19 cellular contexts compared by ENCODE assay signal in genomic region chr1:213499444-213499843, GRCh38.
"Had no signal": no experiment of that assay in that cellular context is flagged by ENCODE, and none has a peak within 500 bp of the region (broad histone marks: within the 10 kb centered on the region; RNA-seq: fewer than 3 reads in every experiment).

No MANE protein-coding gene starts in this region.

- H3K27ac ChIP-seq: colonic mucosa, epithelial cell of prostate, foreskin keratinocyte, gastroesophageal sphincter, heart right ventricle, left lung, lower lobe of right lung had no signal

- H3K9me3 ChIP-seq: colonic mucosa, mucosa of descending colon had no signal

- H3K4me3 ChIP-seq: colonic mucosa, gastroesophageal sphincter, heart right ventricle, left lung, lower lobe of right lung, mucosa of descending colon had no signal

- H3K27me3 ChIP-seq: colonic mucosa, foreskin keratinocyte, gastroesophageal sphincter, heart right ventricle, left lung had no signal

- H3K4me1 ChIP-seq: colonic mucosa, foreskin keratinocyte, gastroesophageal sphincter, heart right ventricle, left lung, lower lobe of right lung had no signal

- ATAC-seq: effector memory CD8-positive, alpha-beta T cell; esophagus mucosa; foreskin keratinocyte; gastroesophageal sphincter; heart right ventricle; left cardiac atrium; left lung; left ventricle myocardium superior; lower lobe of right lung; mucosa of descending colon had no signal

- DNase-seq: colonic mucosa; cortex of kidney; effector CD8-positive, alpha-beta T cell; effector memory CD8-positive, alpha-beta T cell; endodermal cell; erythroblast; foreskin keratinocyte; heart right ventricle; hippocampal formation; left cardiac atrium; left ventricle myocardium superior; lower lobe of right lung; mesenchymal stem cell; mucosa of descending colon; naive B cell had no signal

- H3K36me3 ChIP-seq: colonic mucosa, gastroesophageal sphincter, heart right ventricle, left lung, lower lobe of right lung had no signal
